9 cellular contexts compared by ENCODE assay signal in genomic region chr9:133061019-133061763, GRCh38. TPM values are rescaled to one million over a fixed set of nuclear protein-coding genes. Genes with fewer than 3 reads are reported as not detected.
DNase-seq lines count a peak whose midpoint lies in the region; ATAC-seq, FAIRE-seq and TF ChIP-seq lines count a peak whose summit lies in the region.
"Not testable (repeated sequence)": the region's sequence is repeated elsewhere in the genome, so short reads cannot be mapped to it uniquely, and the experiment has no call there.
"Had no signal": no experiment of that assay in that cellular context is flagged by ENCODE, and none has a peak within 500 bp of the region (broad histone marks: within the 10 kb centered on the region; RNA-seq: fewer than 3 reads in every experiment).

No MANE protein-coding gene starts in this region.

- not testable (repeated sequence) for H4K8ac ChIP-seq in mesendoderm (ENCODE audit: low read depth, low read length)

- H4K5ac ChIP-seq in mesendoderm (ENCODE audit: low read length): not testable (repeated sequence)

- H3K27me3 Mint-ChIP-seq in activated T-helper 1 cell treated with anti-CD3 and anti-CD28 coated beads, Interleukin-12 subunit alpha, Interleukin-12 subunit beta, Interleukin-2, Interleukin-4 antibody, amounts not matched to agents 30 ng/mL and 10 ng/mL and 1 ng/mL, durations not matched to agents 14 hours and 24 hours and 36 hours (ENCODE audit: insufficient read depth); stimulated activated naive CD8-positive, alpha-beta T cell treated with anti-CD3 and anti-CD28 coated beads, Interleukin-15, amount 100 ng/mL, for 72 hours: not testable (repeated sequence)

- peak overlapping the region; percentile 44 for H3K27ac Mint-ChIP-seq in activated T-helper 1 cell treated with anti-CD3 and anti-CD28 coated beads, Interleukin-12 subunit alpha, Interleukin-12 subunit beta, Interleukin-2, Interleukin-4 antibody, amounts not matched to agents 30 ng/mL and 10 ng/mL and 1 ng/mL, durations not matched to agents 14 hours and 24 hours and 36 hours
- peak overlapping the region in 1 of 2 donors; percentile 12 for H3K27ac Mint-ChIP-seq in stimulated activated naive CD8-positive, alpha-beta T cell treated with anti-CD3 and anti-CD28 coated beads, Interleukin-15, amount 100 ng/mL, for 72 hours

- intact Hi-C loops in activated T-helper 1 cell treated with anti-CD3 and anti-CD28 coated beads, Interleukin-12 subunit alpha, Interleukin-12 subunit beta, Interleukin-2, Interleukin-4 antibody, amounts not matched to agents 30 ng/mL and 10 ng/mL and 1 ng/mL, durations not matched to agents 14 hours and 24 hours and 36 hours (cut with micrococcal nuclease); Right ventricle myocardium superior (cut with DNase I): not testable (repeated sequence)

- peaks cover 41% of the 10 kb centered on the region for H3K4me1 Mint-ChIP-seq in activated T-helper 1 cell treated with anti-CD3 and anti-CD28 coated beads, Interleukin-12 subunit alpha, Interleukin-12 subunit beta, Interleukin-2, Interleukin-4 antibody, amounts not matched to agents 30 ng/mL and 10 ng/mL and 1 ng/mL, durations not matched to agents 14 hours and 24 hours and 36 hours (ENCODE audit: low read depth)
- peaks cover 54% of the 10 kb centered on the region for H3K4me1 Mint-ChIP-seq in stimulated activated naive CD8-positive, alpha-beta T cell treated with anti-CD3 and anti-CD28 coated beads, Interleukin-15, amount 100 ng/mL, for 72 hours

- WGBS in mesendoderm (ENCODE audit: extremely low coverage, insufficient coverage, low lambda C conversion rate): no CpG with 5 or more reads among the region's 14 CpGs

- peak overlapping the region; percentile 88 for H2BK5ac ChIP-seq in mesendoderm (ENCODE audit: low read length)

- H3K9ac ChIP-seq in mesendoderm (ENCODE audit: low read length): peak overlapping the region; percentile 57

- not testable (repeated sequence) for H3K79me2 ChIP-seq in mesendoderm (ENCODE audit: control insufficient read depth, insufficient read depth, low read length)

- H2AK5ac ChIP-seq in mesendoderm (ENCODE audit: low read length): peak overlapping the region; percentile 69

- H2BK120ac ChIP-seq in mesendoderm (ENCODE audit: low read depth, low read length): peak overlapping the region; percentile 95

- H3K9me3 Mint-ChIP-seq in activated T-helper 1 cell treated with anti-CD3 and anti-CD28 coated beads, Interleukin-12 subunit alpha, Interleukin-12 subunit beta, Interleukin-2, Interleukin-4 antibody, amounts not matched to agents 30 ng/mL and 10 ng/mL and 1 ng/mL, durations not matched to agents 14 hours and 24 hours and 36 hours; stimulated activated naive CD8-positive, alpha-beta T cell treated with anti-CD3 and anti-CD28 coated beads, Interleukin-15, amount 100 ng/mL, for 72 hours: not testable (repeated sequence)

- peak overlapping the region; percentile 87 for H3K4ac ChIP-seq in mesendoderm (ENCODE audit: low read depth, low read length)

- peak; percentile 89 for FAIRE-seq in bronchial epithelial cell (lab: Jason Lieb, UNC)

- H3K36me3 Mint-ChIP-seq in activated T-helper 1 cell treated with anti-CD3 and anti-CD28 coated beads, Interleukin-12 subunit alpha, Interleukin-12 subunit beta, Interleukin-2, Interleukin-4 antibody, amounts not matched to agents 30 ng/mL and 10 ng/mL and 1 ng/mL, durations not matched to agents 14 hours and 24 hours and 36 hours (ENCODE audit: low read depth): peaks cover 21% of the 10 kb centered on the region

- peak overlapping the region; percentile 78 for H3K56ac ChIP-seq in mesendoderm (ENCODE audit: low read length)

- not testable (repeated sequence) for H3K23ac ChIP-seq in mesendoderm (ENCODE audit: low read length)

- H3K36me3 ChIP-seq in KOPT-K1 (ENCODE audit: insufficient read depth, low read length): peaks cover 34% of the 10 kb centered on the region
- H3K36me3 ChIP-seq in bronchial epithelial cell (ENCODE audit: control insufficient read depth, insufficient read depth, low read length); mesendoderm (ENCODE audit: control insufficient read depth, insufficient read depth, low read length): not testable (repeated sequence)

- H3K4me3 ChIP-seq in bronchial epithelial cell (ENCODE audit: low read depth, low read length); mesendoderm (ENCODE audit: low read length): not testable (repeated sequence)

- peaks cover 12% of the 10 kb centered on the region for H3K4me1 ChIP-seq in mesendoderm (ENCODE audit: control insufficient read depth, low read depth, low read length)

- peak overlapping the region; percentile 72 for H3K18ac ChIP-seq in mesendoderm (ENCODE audit: low read length)

- ATAC-seq in Right ventricle myocardium superior (ENCODE audit: poor library complexity): peak; percentile 57
- ATAC-seq in stimulated activated naive CD8-positive, alpha-beta T cell treated with anti-CD3 and anti-CD28 coated beads, Interleukin-15, amount 100 ng/mL, for 72 hours: not testable (repeated sequence)

- not testable (repeated sequence) for H3K27me3 ChIP-seq in bronchial epithelial cell (ENCODE audit: control insufficient read depth, insufficient read depth, low read length); mesendoderm (ENCODE audit: insufficient read depth, low read length, poor library complexity)

- peak overlapping the region; percentile 60 for H3K27ac ChIP-seq in KOPT-K1 (ENCODE audit: low read depth, low read length, poor library complexity, severe bottlenecking)
- peak overlapping the region; percentile 95 for H3K27ac ChIP-seq in mesendoderm (ENCODE audit: low read depth, low read length)

- peak; percentile 10 for DNase-seq in GDM1 (lab: John Stamatoyannopoulos, UW)
- DNase-seq in NCI-H510A (lab: John Stamatoyannopoulos, UW): peak; percentile 71
- not testable (repeated sequence) for DNase-seq in activated T-helper 1 cell treated with anti-CD3 and anti-CD28 coated beads, Interleukin-12 subunit alpha, Interleukin-12 subunit beta, Interleukin-2, Interleukin-4 antibody, amounts not matched to agents 30 ng/mL and 10 ng/mL and 1 ng/mL, durations not matched to agents 14 hours and 24 hours and 36 hours (ENCODE audit: low spot score); Right ventricle myocardium superior; stimulated activated naive CD8-positive, alpha-beta T cell treated with anti-CD3 and anti-CD28 coated beads, Interleukin-15, amount 100 ng/mL, for 72 hours
- peak; percentile 37 for DNase-seq in bronchial epithelial cell (ENCODE audit: low read depth)
- peak; percentile 43 for DNase-seq in mesendoderm

- H3K9me3 ChIP-seq in KOPT-K1 (ENCODE audit: insufficient read depth, low read length, poor library complexity, severe bottlenecking): not testable (repeated sequence)

- not testable (repeated sequence) for TF ChIP-seq CTCF in bronchial epithelial cell (IDR thresholded peaks at IDR 0.05; ENCODE audit: insufficient read depth, low read length, severe bottlenecking)

- not testable (repeated sequence) for H3K4me2 ChIP-seq in mesendoderm (ENCODE audit: low read length)

- not testable (repeated sequence) for H3K4me3 Mint-ChIP-seq in activated T-helper 1 cell treated with anti-CD3 and anti-CD28 coated beads, Interleukin-12 subunit alpha, Interleukin-12 subunit beta, Interleukin-2, Interleukin-4 antibody, amounts not matched to agents 30 ng/mL and 10 ng/mL and 1 ng/mL, durations not matched to agents 14 hours and 24 hours and 36 hours
- peak overlapping the region; percentile 12 to 63 for H3K4me3 Mint-ChIP-seq in stimulated activated naive CD8-positive, alpha-beta T cell treated with anti-CD3 and anti-CD28 coated beads, Interleukin-15, amount 100 ng/mL, for 72 hours

- H3K79me1 ChIP-seq in mesendoderm (ENCODE audit: low read length): not testable (repeated sequence)

- H2BK15ac ChIP-seq in mesendoderm (replicated peaks; ENCODE audit: low read depth): not testable (repeated sequence)

RNA-seq across cellular contexts. Expression of gene CEL, which starts 0.6 kb away (rescaled TPM):
- 1.8 and 2.0 TPM in 2 replicates for total RNA-seq in activated T-helper 1 cell treated with anti-CD3 and anti-CD28 coated beads, Interleukin-12 subunit alpha, Interleukin-12 subunit beta, Interleukin-2, Interleukin-4 antibody, amounts not matched to agents 30 ng/mL and 10 ng/mL and 1 ng/mL, durations not matched to agents 14 hours and 24 hours and 36 hours
- total RNA-seq in bronchial epithelial cell: 0.53 and 1.3 TPM in 2 replicates
- 7.3 TPM for total RNA-seq in Right ventricle myocardium superior
- polyA plus RNA-seq in mesendoderm (2013, experiment 1 of 2): 1.3 TPM
- polyA plus RNA-seq in mesendoderm (2013, experiment 2 of 2): 1.4 TPM
- total RNA-seq: SK-MEL-5 had no signal

RNA-seq across cellular contexts. Expression of gene GTF3C5, which starts 30.4 kb away (rescaled TPM):
- 87.8 and 89.0 TPM in 2 replicates for total RNA-seq in activated T-helper 1 cell treated with anti-CD3 and anti-CD28 coated beads, Interleukin-12 subunit alpha, Interleukin-12 subunit beta, Interleukin-2, Interleukin-4 antibody, amounts not matched to agents 30 ng/mL and 10 ng/mL and 1 ng/mL, durations not matched to agents 14 hours and 24 hours and 36 hours
- total RNA-seq in bronchial epithelial cell (29.7 and 31.4 TPM in 2 replicates), Right ventricle myocardium superior (49.0 TPM)
- polyA plus RNA-seq in mesendoderm (2013, experiment 1 of 2): 58.4 TPM
- polyA plus RNA-seq in mesendoderm (2013, experiment 2 of 2): 56.3 TPM

RNA-seq across cellular contexts. Expression of gene RALGDS, which starts 59.8 kb away (rescaled TPM):
- 88.7 and 94.4 TPM in 2 replicates for total RNA-seq in activated T-helper 1 cell treated with anti-CD3 and anti-CD28 coated beads, Interleukin-12 subunit alpha, Interleukin-12 subunit beta, Interleukin-2, Interleukin-4 antibody, amounts not matched to agents 30 ng/mL and 10 ng/mL and 1 ng/mL, durations not matched to agents 14 hours and 24 hours and 36 hours
- total RNA-seq in bronchial epithelial cell (18.7 and 21.1 TPM in 2 replicates), Right ventricle myocardium superior (33.1 TPM)
- 8.2 TPM for polyA plus RNA-seq in mesendoderm (2013, experiment 1 of 2)
- polyA plus RNA-seq in mesendoderm (2013, experiment 2 of 2): 9.3 TPM
